ENCODE assay signal across 15 cellular contexts in the genomic region with DNA sequence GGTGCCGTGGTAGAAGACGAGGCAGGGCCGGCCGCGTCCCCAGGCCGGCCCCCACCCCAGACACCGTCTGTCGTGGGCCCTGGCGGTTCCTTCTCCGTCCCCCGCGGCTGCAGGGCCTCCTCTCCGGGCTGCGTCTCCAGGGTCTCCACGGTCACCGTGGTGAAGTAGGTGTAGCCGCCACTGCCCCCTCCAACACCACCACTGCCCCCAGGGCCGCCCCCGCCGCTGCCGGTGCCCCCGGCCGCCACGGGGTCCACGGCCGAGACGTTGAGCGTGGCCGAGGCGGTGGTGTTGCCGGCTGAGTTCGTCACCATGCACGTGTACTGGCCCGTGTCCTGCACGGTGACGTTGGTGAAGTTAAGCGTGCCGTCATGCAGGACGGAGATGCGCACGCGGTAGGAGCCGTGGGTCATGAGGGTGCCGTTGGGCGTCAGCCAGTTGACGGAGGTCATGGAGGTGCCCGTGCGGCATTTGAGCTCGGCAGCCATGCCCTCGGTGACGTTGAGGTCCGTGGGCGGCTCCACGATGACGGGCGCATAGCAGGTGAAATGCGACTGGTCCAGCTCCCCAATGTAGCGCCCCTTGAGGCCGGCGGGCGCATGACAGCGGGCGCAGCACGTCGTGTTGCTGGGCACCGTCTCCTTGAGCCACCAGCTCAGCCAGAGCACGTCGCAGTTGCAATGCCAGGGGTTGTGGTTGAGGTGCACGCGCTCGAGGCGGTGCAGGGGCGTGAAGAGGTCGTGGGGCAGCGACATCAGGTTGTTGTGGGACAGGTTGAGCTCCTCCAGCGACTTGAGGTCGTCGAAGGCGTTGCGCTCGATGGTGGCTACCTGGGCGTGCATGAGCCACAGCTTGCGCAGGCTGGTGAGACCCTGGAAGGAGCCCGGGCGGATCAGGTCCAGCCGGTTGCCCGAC. TPM values are rescaled to one million over a fixed set of nuclear protein-coding genes. Genes with fewer than 3 reads are reported as not detected.
DNase-seq lines count a peak whose midpoint lies in the region; ATAC-seq, FAIRE-seq and TF ChIP-seq lines count a peak whose summit lies in the region.
"Had no signal": no experiment of that assay in that cellular context is flagged by ENCODE, and none has a peak within 500 bp of the region (broad histone marks: within the 10 kb centered on the region; RNA-seq: fewer than 3 reads in every experiment).

No MANE protein-coding gene starts in this region.

- H3K36me3 ChIP-seq in WERI-Rb-1 (peaks cover 31% of the 10 kb centered on the region), transverse colon (no peaks in the 10 kb centered on the region)
- H3K36me3 ChIP-seq: Peyer's patch had no signal

- CTCF ChIA-PET in A549 (lab: Yijun Ruan, JAX), result interaction anchor here (0.8 to 5.6 kb wide), 7 partner anchors 11 to 206 kb away, joined by 3 to 38 read pairs (median 3); no protein-coding TSS in a partner anchor

- H3K27me3 Mint-ChIP-seq in mesothelial cell of epicardium (ENCODE audit: low read depth), result no peaks in the 10 kb centered on the region

- H3K27ac ChIP-seq in A549 (no peak overlapping the region), WERI-Rb-1 (no peak overlapping the region), transverse colon (no peak overlapping the region)
- H3K27ac ChIP-seq: hepatocyte, Peyer's patch had no signal

- DNase-seq in A549 (ENCODE audit: low read depth in 1 of 2, low spot score in 1 of 2), result peak in 1 of 2 experiments; percentile 50
- DNase-seq in GM13977 (ENCODE audit: low spot score), result no peak
- DNase-seq in WERI-Rb-1, result no peak
- DNase-seq in mesothelial cell of epicardium (ENCODE audit: low spot score in 2 of 2, unreplicated experiment in 2 of 2), result no peak
- no peak for DNase-seq in transverse colon
- no peak for DNase-seq in LoVo (ENCODE audit: low spot score)
- no peak for DNase-seq in NCI-H1105 treated with DMSO at 0.1 percent for 48 hours (lab: John Stamatoyannopoulos, UW)
- DNase-seq in superior temporal gyrus (ENCODE audit: extremely low spot score), result no peak
- DNase-seq: activated CD4-positive, alpha-beta memory T cell treated with anti-CD3 and anti-CD28 coated beads, Interleukin-2, amount 10 ng/mL, durations not matched to agents 7 days and 5 days; activated naive CD8-positive, alpha-beta T cell treated with anti-CD3 and anti-CD28 coated beads for 36 hours; activated T-cell treated with anti-CD3 and anti-CD28 coated beads, Interleukin-2, amount 50 U/mL, for 72 hours; NCI-H526; Peyer's patch had no signal

- H3K36me3 Mint-ChIP-seq in mesothelial cell of epicardium, result no peaks in the 10 kb centered on the region
- H3K36me3 Mint-ChIP-seq: activated naive CD8-positive, alpha-beta T cell treated with anti-CD3 and anti-CD28 coated beads for 36 hours had no signal

- no peaks in the 10 kb centered on the region for H3K9me3 Mint-ChIP-seq in mesothelial cell of epicardium
- H3K9me3 Mint-ChIP-seq: activated CD4-positive, alpha-beta memory T cell treated with anti-CD3 and anti-CD28 coated beads, Interleukin-2, amount 10 ng/mL, durations not matched to agents 7 days and 5 days; activated naive CD8-positive, alpha-beta T cell treated with anti-CD3 and anti-CD28 coated beads for 36 hours; activated T-cell treated with anti-CD3 and anti-CD28 coated beads, Interleukin-2, amount 50 U/mL, for 72 hours had no signal

- TF ChIP-seq POLR2A in A549 (IDR thresholded peaks at IDR 0.05; ENCODE audit: low read length) (0 out of 2 replicates have a peak, but pooled peaks have one; percentile 22), transverse colon (IDR thresholded peaks at IDR 0.05) (no peak)

- H3K9me3 ChIP-seq in A549 (no peaks in the 10 kb centered on the region; the same call in 2 of the 3 replicates), WERI-Rb-1 (ENCODE audit: severe bottlenecking) (no peaks in the 10 kb centered on the region), transverse colon (no peaks in the 10 kb centered on the region)
- H3K9me3 ChIP-seq: Peyer's patch had no signal

- in situ Hi-C loops in GM13977 (cut with MboI; ENCODE audit: low pct_unique_long_range_greater_than_20kb, low sequenced_read_pairs, unreplicated experiment), result no loop called here
- in situ Hi-C loops in transverse colon (cut with MboI; ENCODE audit: low pct_ligation_motif_present in 1 of 4, low pct_unique_long_range_greater_than_20kb in 1 of 4, low sequenced_read_pairs in 3 of 4), result no loop called here

- H3K27me3 ChIP-seq in WERI-Rb-1 (ENCODE audit: insufficient read depth, low read depth, severe bottlenecking) (no peaks in the 10 kb centered on the region), transverse colon (peaks cover 30% of the 10 kb centered on the region)
- H3K27me3 ChIP-seq: hepatocyte, Peyer's patch had no signal

- no peak overlapping the region for H3K4me2 ChIP-seq in A549
- H3K4me2 ChIP-seq: hepatocyte had no signal

- no peak for TF ChIP-seq RAD21 in A549 (conservative IDR thresholded peaks at IDR 0.05 in 1 of 2, IDR thresholded peaks at IDR 0.05 in 1 of 2)

- H3K4me1 ChIP-seq in A549 (peaks cover 10% of the 10 kb centered on the region; the same call in 1 of the 3 replicates), transverse colon (no peaks in the 10 kb centered on the region)
- H3K4me1 ChIP-seq: Peyer's patch had no signal

- H3K4me3 ChIP-seq in A549 (no peak overlapping the region), WERI-Rb-1 (ENCODE audit: low read depth, low read length) (no peak overlapping the region), transverse colon (no peak overlapping the region)
- H3K4me3 ChIP-seq: hepatocyte, Peyer's patch had no signal

- POLR2A ChIA-PET in A549 (lab: Yijun Ruan, JAX), result no interaction called here

- no peak for FAIRE-seq in A549 (lab: Jason Lieb, UNC)

- intact Hi-C loops in transverse colon (cut with DNase I; ENCODE audit: low total_unique reads), result no loop called here

- no peak for ATAC-seq in A549
- ATAC-seq: activated T-cell treated with anti-CD3 and anti-CD28 coated beads, Interleukin-2, amount 50 U/mL, for 72 hours; left lobe of liver had no signal

- no peaks in the 10 kb centered on the region for H3K4me1 Mint-ChIP-seq in mesothelial cell of epicardium
- H3K4me1 Mint-ChIP-seq: activated CD4-positive, alpha-beta memory T cell treated with anti-CD3 and anti-CD28 coated beads, Interleukin-2, amount 10 ng/mL, durations not matched to agents 7 days and 5 days had no signal

- TF ChIP-seq EP300 in A549 (IDR thresholded peaks at IDR 0.05) (no peak), transverse colon (IDR thresholded peaks at IDR 0.05; ENCODE audit: low read depth) (no peak)

- 86% methylated on average over 72 of the region's 87 CpGs for WGBS in A549 (ENCODE audit: missing lambda C conversion rate)
- 95% methylated on average over 85 of the region's 87 CpGs; no CpG with 5 or more reads in 1 of the 2 donors for WGBS in transverse colon (ENCODE audit: low coverage in 1 of 2), 2 donors

- H3K27ac Mint-ChIP-seq in mesothelial cell of epicardium, result no peak overlapping the region
- H3K27ac Mint-ChIP-seq: activated CD4-positive, alpha-beta memory T cell treated with anti-CD3 and anti-CD28 coated beads, Interleukin-2, amount 10 ng/mL, durations not matched to agents 7 days and 5 days; activated naive CD8-positive, alpha-beta T cell treated with anti-CD3 and anti-CD28 coated beads for 36 hours; activated T-cell treated with anti-CD3 and anti-CD28 coated beads, Interleukin-2, amount 50 U/mL, for 72 hours had no signal

- TF ChIP-seq CTCF in A549 (IDR thresholded peaks at IDR 0.05) (no peak), GM13977 (IDR thresholded peaks at IDR 0.05; ENCODE audit: extremely low read depth, insufficient read depth, missing control alignments) (peak; percentile 0), WERI-Rb-1 (IDR thresholded peaks at IDR 0.05; ENCODE audit: low read depth, low read length) (peak; percentile 21; the same call in 1 of the 2 replicates), mesothelial cell of epicardium (IDR thresholded peaks at IDR 0.05; ENCODE audit: unreplicated experiment) (peak; percentile 42), transverse colon (IDR thresholded peaks at IDR 0.05) (no peak)

- H3K4me3 Mint-ChIP-seq in mesothelial cell of epicardium, result no peak overlapping the region
- H3K4me3 Mint-ChIP-seq: activated CD4-positive, alpha-beta memory T cell treated with anti-CD3 and anti-CD28 coated beads, Interleukin-2, amount 10 ng/mL, durations not matched to agents 7 days and 5 days; activated naive CD8-positive, alpha-beta T cell treated with anti-CD3 and anti-CD28 coated beads for 36 hours; activated T-cell treated with anti-CD3 and anti-CD28 coated beads, Interleukin-2, amount 50 U/mL, for 72 hours had no signal

RNA-seq across cellular contexts. Expression of a gene that starts 4.6 kb away (rescaled TPM):
- polyA plus RNA-seq in A549 (2011; rRNA removed) (not detected in 2 replicates), A549 (2017; fragmentation: RNase III; extraction: RNeasy Plus Mini Kit Qiagen cat#74134 plus additional on column Dnase treatment) (not detected in 3 replicates)
- polyA plus RNA-seq in A549 (2012; cell fraction: cytosol; rRNA removed), result not detected in 2 replicates
- polyA plus RNA-seq in A549 (2012; cell fraction: nucleus; rRNA removed), result not detected in 2 replicates
- polyA minus RNA-seq in A549 (2011; rRNA and poly(A)+ RNA removed), result not detected in 2 replicates
- total RNA-seq in mesothelial cell of epicardium (0.70 TPM in 1 of 3 replicates, not detected in the others), transverse colon (not detected)
- total RNA-seq: activated CD4-positive, alpha-beta memory T cell treated with anti-CD3 and anti-CD28 coated beads, Interleukin-2, amount 10 ng/mL, durations not matched to agents 7 days and 5 days; activated naive CD8-positive, alpha-beta T cell treated with anti-CD3 and anti-CD28 coated beads for 36 hours; activated T-cell treated with anti-CD3 and anti-CD28 coated beads, Interleukin-2, amount 50 U/mL, for 72 hours had no signal

RNA-seq across cellular contexts. Expression of a gene that starts 7.4 kb away (rescaled TPM):
- polyA plus RNA-seq in A549 (2011; rRNA removed) (19.3 and 24.2 TPM in 2 replicates), A549 (2017; fragmentation: RNase III; extraction: RNeasy Plus Mini Kit Qiagen cat#74134 plus additional on column Dnase treatment) (55.5 to 62.4 TPM (median 61.7 TPM) in 3 replicates)
- 113 and 164 TPM in 2 replicates for polyA plus RNA-seq in A549 (2012; cell fraction: cytosol; rRNA removed)
- polyA plus RNA-seq in A549 (2012; cell fraction: nucleus; rRNA removed), result 81.5 and 129 TPM in 2 replicates
- polyA minus RNA-seq in A549 (2011; rRNA and poly(A)+ RNA removed), result 4.8 and 5.6 TPM in 2 replicates
- total RNA-seq in mesothelial cell of epicardium (16.4 to 18.7 TPM (median 17.5 TPM) in 3 replicates), transverse colon (100 to 1,000 TPM in 1 of 4 donors, 10 to 100 TPM in 3; 10.8 to 169 (median 36.6) TPM)

RNA-seq across cellular contexts. Expression of a gene that starts 41.7 kb away (rescaled TPM):
- polyA plus RNA-seq in A549 (2011; rRNA removed) (0.57 and 1.1 TPM in 2 replicates), A549 (2017; fragmentation: RNase III; extraction: RNeasy Plus Mini Kit Qiagen cat#74134 plus additional on column Dnase treatment) (1.5 to 2.5 TPM (median 1.7 TPM) in 3 replicates)
- polyA plus RNA-seq in A549 (2012; cell fraction: cytosol; rRNA removed), result 1.2 and 1.5 TPM in 2 replicates
- polyA plus RNA-seq in A549 (2012; cell fraction: nucleus; rRNA removed), result 1.7 and 2.0 TPM in 2 replicates
- polyA minus RNA-seq in A549 (2011; rRNA and poly(A)+ RNA removed), result 0.91 and 1.4 TPM in 2 replicates
- total RNA-seq in mesothelial cell of epicardium (10.1 to 12.7 TPM (median 11.5 TPM) in 3 replicates), transverse colon (1 to 10 TPM in 1 of 4 donors, under 1 TPM in 2, not detected in 1; 0.55 to 4.2 (median 0.79) TPM)

RNA-seq across cellular contexts. Expression of a gene that starts 42.0 kb away (rescaled TPM):
- polyA plus RNA-seq in A549 (2011; rRNA removed) (52.8 and 54.0 TPM in 2 replicates), A549 (2017; fragmentation: RNase III; extraction: RNeasy Plus Mini Kit Qiagen cat#74134 plus additional on column Dnase treatment) (140 to 147 TPM (median 147 TPM) in 3 replicates)
- 105 and 143 TPM in 2 replicates for polyA plus RNA-seq in A549 (2012; cell fraction: cytosol; rRNA removed)
- polyA plus RNA-seq in A549 (2012; cell fraction: nucleus; rRNA removed), result 127 and 152 TPM in 2 replicates
- 13.3 and 17.9 TPM in 2 replicates for polyA minus RNA-seq in A549 (2011; rRNA and poly(A)+ RNA removed)
- total RNA-seq in mesothelial cell of epicardium (175 to 181 TPM (median 176 TPM) in 3 replicates), transverse colon (100 to 1,000 TPM in 1 of 4 donors, 10 to 100 TPM in 3; 50.5 to 117 (median 78.7) TPM)

RNA-seq across cellular contexts. Expression of a gene that starts 49.9 kb away (rescaled TPM):
- polyA plus RNA-seq in A549 (2011; rRNA removed) (0.49 and 0.54 TPM in 2 replicates), A549 (2017; fragmentation: RNase III; extraction: RNeasy Plus Mini Kit Qiagen cat#74134 plus additional on column Dnase treatment) (0.67 to 1.2 TPM (median 0.97 TPM) in 3 replicates)
- polyA plus RNA-seq in A549 (2012; cell fraction: cytosol; rRNA removed), result 0.38 and 0.82 TPM in 2 replicates
- 0.62 and 1.2 TPM in 2 replicates for polyA plus RNA-seq in A549 (2012; cell fraction: nucleus; rRNA removed)
- 0.44 and 0.45 TPM in 2 replicates for polyA minus RNA-seq in A549 (2011; rRNA and poly(A)+ RNA removed)
- total RNA-seq in mesothelial cell of epicardium (15.2 to 16.9 TPM (median 16.3 TPM) in 3 replicates), transverse colon (1 to 10 TPM in 1 of 4 donors, under 1 TPM in 3; 0.37 to 1.4 (median 0.91) TPM)
- total RNA-seq: activated CD4-positive, alpha-beta memory T cell treated with anti-CD3 and anti-CD28 coated beads, Interleukin-2, amount 10 ng/mL, durations not matched to agents 7 days and 5 days; activated naive CD8-positive, alpha-beta T cell treated with anti-CD3 and anti-CD28 coated beads for 36 hours had no signal

Comparison
In these comparisons a context has a peak if more than half of its experiments do, and no peak if none do; other contexts are left out.
1. CTCF ChIP-seq: peak in GM13977 (single experiment), WERI-Rb-1 (single experiment) and mesothelial cell of epicardium (single experiment); none in A549 (single experiment) and transverse colon (0 of 5).